11 cellular contexts compared by ENCODE assay signal in genomic region chr7:30172451-30172850, GRCh38. TPM values are rescaled to one million over a fixed set of nuclear protein-coding genes. Genes with fewer than 3 reads are reported as not detected.
DNase-seq lines count a peak whose midpoint lies in the region; ATAC-seq and TF ChIP-seq lines count a peak whose summit lies in the region.
"Had no signal": no experiment of that assay in that cellular context is flagged by ENCODE, and none has a peak within 500 bp of the region (broad histone marks: within the 10 kb centered on the region; RNA-seq: fewer than 3 reads in every experiment).

No MANE protein-coding gene starts in this region.

- no peak overlapping the region for H3K9ac ChIP-seq in muscle layer of colon (ENCODE audit: low read length)

- no peaks in the 10 kb centered on the region for H3K9me3 ChIP-seq in right atrium auricular region
- H3K9me3 ChIP-seq in body of pancreas = no peaks in the 10 kb centered on the region
- H3K9me3 ChIP-seq in muscle layer of colon (ENCODE audit: low read length) = no peaks in the 10 kb centered on the region

- H3K4me3 ChIP-seq in right atrium auricular region (no peak overlapping the region), body of pancreas (no peak overlapping the region), muscle layer of colon (ENCODE audit: low read depth in 1 of 2, low read length in 2 of 2) (no peak overlapping the region)

- H3K4me1 ChIP-seq in right atrium auricular region = peaks cover 0 to 43% of the 10 kb centered on the region in 2 donors
- peaks cover 34% of the 10 kb centered on the region for H3K4me1 ChIP-seq in body of pancreas
- peaks cover 47% of the 10 kb centered on the region for H3K4me1 ChIP-seq in muscle layer of colon (ENCODE audit: insufficient read depth, low read length)

- ATAC-seq in body of pancreas (no peak), GM18858 (IDR thresholded peaks at IDR 0.05; ENCODE audit: unreplicated experiment) (no peak)

- intact Hi-C loops in cardiac septum (cut with DNase I) = loop anchor here (5.0 kb wide), 1 partner anchor 80 kb away; no protein-coding TSS in a partner anchor
- intact Hi-C loops in body of pancreas (cut with DNase I) = no loop called here
- intact Hi-C loops in head of caudate nucleus (cut with DNase I) = no loop called here

- TF ChIP-seq POLR2A in body of pancreas (IDR thresholded peaks at IDR 0.05) = no peak

- DNase-seq in right atrium auricular region (ENCODE audit: low spot score) = no peak
- no peak for DNase-seq in cardiac septum (ENCODE audit: low spot score)
- DNase-seq in body of pancreas = no peak
- no peak for DNase-seq in AG08395 (ENCODE audit: low spot score)
- no peak for DNase-seq in T-helper 9 cell
- no peak for DNase-seq in head of caudate nucleus
- DNase-seq: activated naive CD8-positive, alpha-beta T cell treated with anti-CD3 and anti-CD28 coated beads, Interleukin-2, amount 50 U/mL, for 24 hours; CD4-positive, CD25-positive, alpha-beta regulatory T cell; stimulated activated naive CD4-positive, alpha-beta T cell treated with Interleukin-2 at 50 U/mL for 16 hours had no signal

- peak overlapping the region; percentile 30 to 71 for H3K27ac ChIP-seq in right atrium auricular region
- peak overlapping the region; percentile 24 to 35 (median 30) for H3K27ac ChIP-seq in body of pancreas
- H3K27ac ChIP-seq in muscle layer of colon (ENCODE audit: low read depth, low read length) = peak overlapping the region; percentile 79

- WGBS in body of pancreas, 2 donors = 79 to 82% methylated on average over 3 of the region's 3 CpGs

- H3K27me3 ChIP-seq in right atrium auricular region (no peaks in the 10 kb centered on the region), body of pancreas (no peaks in the 10 kb centered on the region), muscle layer of colon (ENCODE audit: control insufficient read depth in 1 of 2, insufficient read depth in 2 of 2, low read length in 2 of 2) (no peaks in the 10 kb centered on the region)

- TF ChIP-seq CTCF in right atrium auricular region (IDR thresholded peaks at IDR 0.05) = no peak
- TF ChIP-seq CTCF in body of pancreas (IDR thresholded peaks at IDR 0.05) = no peak

- H3K36me3 ChIP-seq in right atrium auricular region = no peaks in the 10 kb centered on the region
- H3K36me3 ChIP-seq in body of pancreas (replicated peaks in 1 of 2; ENCODE audit: insufficient read depth in 1 of 2, low read depth in 2 of 2) = no peaks in the 10 kb centered on the region
- no peaks in the 10 kb centered on the region for H3K36me3 ChIP-seq in muscle layer of colon (ENCODE audit: insufficient read depth, low read length)

RNA-seq across cellular contexts. Expression of gene MTURN, which starts 37.7 kb away (rescaled TPM):
- total RNA-seq in right atrium auricular region (10 to 100 TPM; 17.4 to 65.4 TPM), cardiac septum (49.3 TPM), body of pancreas (10 to 100 TPM; 19.8 to 34.5 TPM)
